ENCODE assay signal across 26 cellular contexts in genomic region chr1:210821615-210822014, GRCh38.
"Had no signal": no experiment of that assay in that cellular context is flagged by ENCODE, and none has a peak within 500 bp of the region (broad histone marks: within the 10 kb centered on the region; RNA-seq: fewer than 3 reads in every experiment).

No MANE protein-coding gene starts in this region.

- H3K36me3 ChIP-seq: stomach, suprapubic skin, thoracic aorta, thyroid gland, tibial artery, tibial nerve, transverse colon, upper lobe of left lung, upper lobe of right lung, uterus, vagina had no signal

- ATAC-seq: stimulated activated effector memory CD8-positive, alpha-beta T cell treated with anti-CD3 and anti-CD28 coated beads, Interleukin-12 subunit alpha, Interleukin-12 subunit beta, amount 100 ng/mL, for 72 hours; stimulated activated naive B cell treated with anti-CD40 and anti-IgM and Interleukin-4, amounts not matched to agents 10 μg/mL and 1 μg/mL and 100 μg/mL, for 72 hours; stimulated activated naive CD8-positive, alpha-beta T cell treated with anti-CD3 and anti-CD28 coated beads, Interleukin-15, amount 100 ng/mL, for 72 hours; stimulated activated naive CD8-positive, alpha-beta T cell treated with anti-CD3 and anti-CD28 coated beads, Interleukin-15, Interleukin-2, amounts not matched to agents 100 U/mL and 50 U/mL, for 24 hours; upper lobe of right lung had no signal

- H3K4me1 ChIP-seq: stomach, suprapubic skin, testis, thyroid gland, tibial artery, tibial nerve, transverse colon, upper lobe of left lung, upper lobe of right lung, uterus, vagina had no signal

- H3K9me3 ChIP-seq: stomach, suprapubic skin, testis, thoracic aorta, thyroid gland, tibial artery, tibial nerve, transverse colon, upper lobe of left lung, upper lobe of right lung, uterus, vagina had no signal

- H3K27ac ChIP-seq: stomach, suprapubic skin, testis, thoracic aorta, thyroid gland, tibial artery, tibial nerve, transverse colon, upper lobe of left lung, upper lobe of right lung, uterus, vagina had no signal

- H3K27me3 ChIP-seq: stomach, suprapubic skin, testis, thyroid gland, tibial artery, tibial nerve, transverse colon, upper lobe of left lung, upper lobe of right lung, uterus, vagina had no signal

- H3K4me3 ChIP-seq: stomach, suprapubic skin, testis, thoracic aorta, thyroid gland, tibial artery, tibial nerve, transverse colon, upper lobe of left lung, upper lobe of right lung, uterus, vagina had no signal

- FAIRE-seq: urothelium cell line had no signal

- DNase-seq: stimulated activated CD4-positive, alpha-beta T cell treated with anti-CD3 and anti-CD28 coated beads, Interleukin-2, amount 100 ng/mL, for 48 hours; stimulated activated CD4-positive, alpha-beta T cell treated with anti-CD3 and anti-CD28 coated beads, Interleukin-4, amount 100 ng/mL, for 1 hour; stimulated activated CD4-positive, alpha-beta T cell treated with anti-CD3 and anti-CD28 coated beads, Interleukin-4, amount 100 ng/mL, for 24 hours; stimulated activated CD4-positive, alpha-beta T cell treated with anti-CD3 and anti-CD28 coated beads, Interleukin-4, amount 100 ng/mL, for 4 hours; stimulated activated CD8-positive, alpha-beta memory T cell treated with anti-CD3 and anti-CD28 coated beads, Interleukin-4, amount 100 ng/mL, for 48 hours; stimulated activated naive B cell treated with anti-CD40 and anti-IgM and Interleukin-4, amounts not matched to agents 10 μg/mL and 1 μg/mL and 100 μg/mL, for 72 hours; stimulated activated naive CD4-positive, alpha-beta T cell; stimulated activated naive CD4-positive, alpha-beta T cell treated with Interleukin-2 at 50 U/mL for 16 hours; stimulated activated naive CD8-positive, alpha-beta T cell treated with anti-CD3 and anti-CD28 coated beads, Interleukin-15, amount 100 ng/mL, for 72 hours; stimulated activated naive CD8-positive, alpha-beta T cell treated with anti-CD3 and anti-CD28 coated beads, Interleukin-15, Interleukin-2, amounts not matched to agents 100 U/mL and 50 U/mL, for 24 hours; stomach; substantia nigra; testis; thyroid gland; tibial artery; transverse colon; trophoblast cell; upper lobe of left lung; upper lobe of right lung; uterus had no signal
